Comparison of ENCODE assay signal across 8 cellular contexts in the genomic region with DNA sequence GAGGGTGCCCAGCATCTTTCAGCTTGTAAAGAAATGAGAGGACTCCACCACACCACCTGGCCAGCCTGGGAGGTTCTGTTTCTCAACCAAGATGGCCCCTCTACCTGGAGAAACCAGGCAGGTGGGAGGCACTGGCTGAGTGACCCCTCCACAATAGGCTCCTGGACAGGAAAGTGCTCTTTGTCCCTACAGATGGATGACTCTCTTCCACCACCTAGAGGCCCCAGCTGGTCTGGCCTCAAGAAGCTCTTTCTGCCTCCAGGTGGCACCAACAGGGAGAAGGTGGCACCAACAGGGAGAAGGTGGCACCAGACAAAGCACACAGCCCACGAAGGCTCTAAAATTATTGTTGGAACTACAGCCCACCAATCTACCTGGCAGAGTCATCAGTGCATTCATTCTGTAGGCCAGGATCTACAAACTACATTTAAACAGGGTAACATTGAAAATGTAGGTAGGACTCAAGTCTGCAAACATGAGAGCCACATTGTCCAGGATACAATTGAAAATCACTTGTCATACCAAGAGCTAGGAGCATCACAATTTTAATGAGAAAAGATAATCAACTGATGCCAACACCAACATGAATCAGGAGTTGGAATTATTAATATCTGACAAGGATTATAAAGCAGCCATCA. TPM values are rescaled to one million over a fixed set of nuclear protein-coding genes. Genes with fewer than 3 reads are reported as not detected.
DNase-seq lines count a peak whose midpoint lies in the region; ATAC-seq, FAIRE-seq and TF ChIP-seq lines count a peak whose summit lies in the region.

No MANE protein-coding gene starts in this region.

- peaks cover 14% of the 10 kb centered on the region for H3K9me3 Mint-ChIP-seq in activated naive CD8-positive, alpha-beta T cell treated with anti-CD3 and anti-CD28 coated beads, Interleukin-2, amount 50 U/mL, for 24 hours

- no peak for FAIRE-seq in GM12892 (lab: Jason Lieb, UNC)

- H3K36me3 Mint-ChIP-seq in activated naive CD8-positive, alpha-beta T cell treated with anti-CD3 and anti-CD28 coated beads, Interleukin-2, amount 50 U/mL, for 24 hours (ENCODE audit: low read depth) = peaks cover 33% of the 10 kb centered on the region

- peaks cover 16% of the 10 kb centered on the region for H3K4me1 Mint-ChIP-seq in activated naive CD8-positive, alpha-beta T cell treated with anti-CD3 and anti-CD28 coated beads, Interleukin-2, amount 50 U/mL, for 24 hours

- TF ChIP-seq POLR2A in GM12892 (IDR thresholded peaks at IDR 0.05; ENCODE audit: low read depth, low read length) = no peak

- peak; percentile 65 for TF ChIP-seq CTCF in AG10803 (conservative IDR thresholded peaks at IDR 0.05; ENCODE audit: low read length)
- TF ChIP-seq CTCF in GM12875 (IDR thresholded peaks at IDR 0.05; ENCODE audit: borderline replicate concordance, insufficient read depth, low read depth, low read length) = peak; percentile 65; the same call in 1 of the 2 replicates

- ATAC-seq in activated naive CD8-positive, alpha-beta T cell treated with anti-CD3 and anti-CD28 coated beads, Interleukin-2, amount 50 U/mL, for 24 hours = peak; percentile 35
- no peak for ATAC-seq in GM21528 (IDR thresholded peaks at IDR 0.05; ENCODE audit: low FRiP score, unreplicated experiment)
- no peak for ATAC-seq in HG03196 (IDR thresholded peaks at IDR 0.05; ENCODE audit: unreplicated experiment)

- no peak overlapping the region for H3K27ac Mint-ChIP-seq in activated naive CD8-positive, alpha-beta T cell treated with anti-CD3 and anti-CD28 coated beads, Interleukin-2, amount 50 U/mL, for 24 hours

- H3K4me3 ChIP-seq in AG10803 (ENCODE audit: low read length) (no peak overlapping the region), GM12875 (ENCODE audit: low read depth, low read length) (no peak overlapping the region)

- H3K27me3 Mint-ChIP-seq in activated naive CD8-positive, alpha-beta T cell treated with anti-CD3 and anti-CD28 coated beads, Interleukin-2, amount 50 U/mL, for 24 hours = no peaks in the 10 kb centered on the region

- no peak overlapping the region for H3K4me3 Mint-ChIP-seq in activated naive CD8-positive, alpha-beta T cell treated with anti-CD3 and anti-CD28 coated beads, Interleukin-2, amount 50 U/mL, for 24 hours

- DNase-seq in AG10803 (ENCODE audit: low read depth) (peak; percentile 31), NOMO-1 treated with DMSO at 0.1 percent for 48 hours (lab: John Stamatoyannopoulos, UW; ENCODE audit: unreplicated experiment) (peak; percentile 37), left kidney (ENCODE audit: low read depth, low spot score) (peak; percentile 69), GM12892 (ENCODE audit: insufficient read length) (no peak)
- peak; percentile 30 for DNase-seq in activated naive CD8-positive, alpha-beta T cell treated with anti-CD3 and anti-CD28 coated beads, Interleukin-2, amount 50 U/mL, for 24 hours

RNA-seq across cellular contexts. Expression of a gene that starts 14.4 kb away (rescaled TPM):
- 7.2 TPM for polyA plus RNA-seq in GM12892 (2012; ENCODE audit: missing spikeins)

RNA-seq across cellular contexts. Expression of a gene that starts 15.1 kb away (rescaled TPM):
- not detected for polyA plus RNA-seq in GM12892 (2012; ENCODE audit: missing spikeins)

RNA-seq across cellular contexts. Expression of a gene that starts 22.2 kb away (rescaled TPM):
- polyA plus RNA-seq in GM12892 (2012; ENCODE audit: missing spikeins) = 0.13 TPM

RNA-seq across cellular contexts. Expression of a gene that starts 30.7 kb away (rescaled TPM):
- polyA plus RNA-seq in GM12892 (2012; ENCODE audit: missing spikeins) = 2.7 TPM
